Comparison of ENCODE assay signal across 1 cellular context in genomic region chr16:66590322-66590721, GRCh38.
TF ChIP-seq lines count a peak whose summit lies in the region.

No MANE protein-coding gene starts in this region.

TF ChIP-seq in GM12878, 131 proteins besides CTCF, POLR2A, EP300 and RAD21:
- TF ChIP-seq BRCA1 (IDR thresholded peaks at IDR 0.05; ENCODE audit: low read depth, low read length) (no peak), IKZF2 (IDR thresholded peaks at IDR 0.05) (peak; percentile 49 to 56; a peak in 3 of 4 replicates), MEF2B (IDR thresholded peaks at IDR 0.05; ENCODE audit: partially characterized antibody, poor library complexity, severe bottlenecking) (no peak), MYB (IDR thresholded peaks at IDR 0.05; ENCODE audit: borderline replicate concordance, low read depth, low read length) (no peak), EZH2 (IDR thresholded peaks at IDR 0.05; ENCODE audit: borderline replicate concordance, control insufficient read depth, low read depth, low read length) (no peak), ZNF24 (IDR thresholded peaks at IDR 0.05) (no peak), CBX3 (IDR thresholded peaks at IDR 0.05; ENCODE audit: borderline replicate concordance, low read depth) (no peak), NBN (IDR thresholded peaks at IDR 0.05) (peak; percentile 69; the same call in 1 of the 2 replicates), SRF (IDR thresholded peaks at IDR 0.05; ENCODE audit: low read depth in 2 of 2, low read length in 2 of 2) (no peak), ZBTB33 (IDR thresholded peaks at IDR 0.05) (no peak), CEBPB (IDR thresholded peaks at IDR 0.05; ENCODE audit: borderline replicate concordance in 1 of 2, low read depth in 2 of 2, low read length in 2 of 2) (no peak), FOS (IDR thresholded peaks at IDR 0.05; ENCODE audit: borderline replicate concordance, extremely low read depth, insufficient read length) (no peak), SIN3A (IDR thresholded peaks at IDR 0.05; ENCODE audit: low read depth, low read length) (no peak), E4F1 (IDR thresholded peaks at IDR 0.05; ENCODE audit: borderline replicate concordance, partially characterized antibody) (no peak), RCOR1 (conservative IDR thresholded peaks at IDR 0.05; ENCODE audit: low read depth, low read length) (no peak), ZNF217 (IDR thresholded peaks at IDR 0.05) (no peak), MLLT1 (IDR thresholded peaks at IDR 0.05) (peak; percentile 62), POLR2AphosphoS5 (IDR thresholded peaks at IDR 0.05; ENCODE audit: low read length) (no peak), SMARCA5 (IDR thresholded peaks at IDR 0.05) (no peak), SPI1 (IDR thresholded peaks at IDR 0.05; ENCODE audit: borderline replicate concordance, insufficient read depth, low read depth, low read length) (no peak), TCF12 (IDR thresholded peaks at IDR 0.05; ENCODE audit: low read depth, low read length) (no peak), BHLHE40 (IDR thresholded peaks at IDR 0.05; ENCODE audit: borderline replicate concordance in 1 of 2, low read depth in 2 of 2, low read length in 1 of 2) (peak; percentile 82 to 89), RUNX3 (IDR thresholded peaks at IDR 0.05; ENCODE audit: low read length) (peak; percentile 83), ZNF274 (IDR thresholded peaks at IDR 0.05; ENCODE audit: insufficient read depth, insufficient read length) (no peak), RAD51 (IDR thresholded peaks at IDR 0.05) (peak; percentile 68), HDAC2 (IDR thresholded peaks at IDR 0.05) (no peak), ATF7 (IDR thresholded peaks at IDR 0.05; ENCODE audit: low read depth) (peak; percentile 28; the same call in 1 of the 2 replicates), HDAC6 (IDR thresholded peaks at IDR 0.05; ENCODE audit: unreplicated experiment) (no peak), ZNF384 (IDR thresholded peaks at IDR 0.05; ENCODE audit: borderline replicate concordance, low read depth, low read length) (no peak), LARP7 (IDR thresholded peaks at IDR 0.05) (no peak), NFYA (IDR thresholded peaks at IDR 0.05; ENCODE audit: borderline replicate concordance, low read depth, low read length) (no peak), RELB (IDR thresholded peaks at IDR 0.05; ENCODE audit: low read depth) (peak; percentile 54; the same call in 1 of the 2 replicates), SMC3 (IDR thresholded peaks at IDR 0.05; ENCODE audit: borderline replicate concordance, low read length) (no peak), E2F8 (IDR thresholded peaks at IDR 0.05; ENCODE audit: low read depth, partially characterized antibody) (no peak), GATAD2B (conservative IDR thresholded peaks at IDR 0.05; ENCODE audit: low read depth) (no peak), SMAD5 (IDR thresholded peaks at IDR 0.05; ENCODE audit: low read depth) (no peak), POLR2AphosphoS2 (IDR thresholded peaks at IDR 0.05; ENCODE audit: low read depth, low read length) (no peak)
TF ChIP-seq in GM12878: peak in this region for 8.
